1 cellular context compared by ENCODE assay signal in the genomic region with DNA sequence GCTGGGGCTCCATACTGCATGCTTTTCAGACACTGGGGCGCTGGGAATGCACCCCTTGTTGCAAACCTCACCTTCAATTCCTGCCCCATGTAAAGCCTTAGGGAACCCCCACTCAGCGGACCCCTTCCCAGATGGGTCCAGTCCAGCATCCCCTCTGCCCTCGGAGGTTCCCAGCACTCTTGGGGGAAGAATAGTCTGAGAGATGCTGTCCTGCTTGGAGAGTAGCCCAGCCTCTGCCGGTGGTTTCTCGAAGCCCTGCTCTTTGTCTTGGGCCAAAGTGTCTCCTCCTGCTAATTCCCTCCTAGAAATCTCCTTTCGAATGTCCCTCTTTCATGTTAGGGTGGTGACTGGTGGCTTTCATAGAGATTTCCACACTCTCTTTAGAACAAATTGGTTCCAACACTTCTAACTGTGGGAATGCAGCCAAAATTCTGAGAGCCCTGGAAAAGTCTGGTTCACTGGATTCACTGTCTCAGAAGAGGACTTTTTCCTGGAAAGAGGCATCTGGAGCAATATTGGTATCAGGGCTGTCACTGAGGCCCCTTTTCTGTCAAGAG.
TF ChIP-seq lines count a peak whose summit lies in the region.

No MANE protein-coding gene starts in this region.

TF ChIP-seq in WTC11, 78 proteins besides CTCF, POLR2A, EP300 and RAD21 (continued from another document):
- TF ChIP-seq, protein P1, sequence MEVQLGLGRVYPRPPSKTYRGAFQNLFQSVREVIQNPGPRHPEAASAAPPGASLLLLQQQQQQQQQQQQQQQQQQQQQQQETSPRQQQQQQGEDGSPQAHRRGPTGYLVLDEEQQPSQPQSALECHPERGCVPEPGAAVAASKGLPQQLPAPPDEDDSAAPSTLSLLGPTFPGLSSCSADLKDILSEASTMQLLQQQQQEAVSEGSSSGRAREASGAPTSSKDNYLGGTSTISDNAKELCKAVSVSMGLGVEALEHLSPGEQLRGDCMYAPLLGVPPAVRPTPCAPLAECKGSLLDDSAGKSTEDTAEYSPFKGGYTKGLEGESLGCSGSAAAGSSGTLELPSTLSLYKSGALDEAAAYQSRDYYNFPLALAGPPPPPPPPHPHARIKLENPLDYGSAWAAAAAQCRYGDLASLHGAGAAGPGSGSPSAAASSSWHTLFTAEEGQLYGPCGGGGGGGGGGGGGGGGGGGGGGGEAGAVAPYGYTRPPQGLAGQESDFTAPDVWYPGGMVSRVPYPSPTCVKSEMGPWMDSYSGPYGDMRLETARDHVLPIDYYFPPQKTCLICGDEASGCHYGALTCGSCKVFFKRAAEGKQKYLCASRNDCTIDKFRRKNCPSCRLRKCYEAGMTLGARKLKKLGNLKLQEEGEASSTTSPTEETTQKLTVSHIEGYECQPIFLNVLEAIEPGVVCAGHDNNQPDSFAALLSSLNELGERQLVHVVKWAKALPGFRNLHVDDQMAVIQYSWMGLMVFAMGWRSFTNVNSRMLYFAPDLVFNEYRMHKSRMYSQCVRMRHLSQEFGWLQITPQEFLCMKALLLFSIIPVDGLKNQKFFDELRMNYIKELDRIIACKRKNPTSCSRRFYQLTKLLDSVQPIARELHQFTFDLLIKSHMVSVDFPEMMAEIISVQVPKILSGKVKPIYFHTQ (CRISPR knock-in tag; IDR thresholded peaks at IDR 0.05) = no peak
- TF ChIP-seq, protein P2, sequence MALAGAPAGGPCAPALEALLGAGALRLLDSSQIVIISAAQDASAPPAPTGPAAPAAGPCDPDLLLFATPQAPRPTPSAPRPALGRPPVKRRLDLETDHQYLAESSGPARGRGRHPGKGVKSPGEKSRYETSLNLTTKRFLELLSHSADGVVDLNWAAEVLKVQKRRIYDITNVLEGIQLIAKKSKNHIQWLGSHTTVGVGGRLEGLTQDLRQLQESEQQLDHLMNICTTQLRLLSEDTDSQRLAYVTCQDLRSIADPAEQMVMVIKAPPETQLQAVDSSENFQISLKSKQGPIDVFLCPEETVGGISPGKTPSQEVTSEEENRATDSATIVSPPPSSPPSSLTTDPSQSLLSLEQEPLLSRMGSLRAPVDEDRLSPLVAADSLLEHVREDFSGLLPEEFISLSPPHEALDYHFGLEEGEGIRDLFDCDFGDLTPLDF (CRISPR knock-in tag; IDR thresholded peaks at IDR 0.05) = no peak
- TF ChIP-seq EMX1 (CRISPR knock-in tag; IDR thresholded peaks at IDR 0.05) (no peak), NFATC4 (CRISPR knock-in tag; IDR thresholded peaks at IDR 0.05) (no peak), CREB1 (CRISPR knock-in tag; IDR thresholded peaks at IDR 0.05) (no peak), ATF2 (CRISPR knock-in tag; IDR thresholded peaks at IDR 0.05; ENCODE audit: borderline replicate concordance, low read depth) (no peak), RORB (CRISPR knock-in tag; IDR thresholded peaks at IDR 0.05) (no peak), ATF3 (CRISPR knock-in tag; conservative IDR thresholded peaks at IDR 0.05) (no peak), SMAD4 (CRISPR knock-in tag; IDR thresholded peaks at IDR 0.05) (no peak)
- TF ChIP-seq, protein P3, sequence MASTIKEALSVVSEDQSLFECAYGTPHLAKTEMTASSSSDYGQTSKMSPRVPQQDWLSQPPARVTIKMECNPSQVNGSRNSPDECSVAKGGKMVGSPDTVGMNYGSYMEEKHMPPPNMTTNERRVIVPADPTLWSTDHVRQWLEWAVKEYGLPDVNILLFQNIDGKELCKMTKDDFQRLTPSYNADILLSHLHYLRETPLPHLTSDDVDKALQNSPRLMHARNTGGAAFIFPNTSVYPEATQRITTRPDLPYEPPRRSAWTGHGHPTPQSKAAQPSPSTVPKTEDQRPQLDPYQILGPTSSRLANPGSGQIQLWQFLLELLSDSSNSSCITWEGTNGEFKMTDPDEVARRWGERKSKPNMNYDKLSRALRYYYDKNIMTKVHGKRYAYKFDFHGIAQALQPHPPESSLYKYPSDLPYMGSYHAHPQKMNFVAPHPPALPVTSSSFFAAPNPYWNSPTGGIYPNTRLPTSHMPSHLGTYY (CRISPR knock-in tag; IDR thresholded peaks at IDR 0.05) = no peak
